In the genomic region with DNA sequence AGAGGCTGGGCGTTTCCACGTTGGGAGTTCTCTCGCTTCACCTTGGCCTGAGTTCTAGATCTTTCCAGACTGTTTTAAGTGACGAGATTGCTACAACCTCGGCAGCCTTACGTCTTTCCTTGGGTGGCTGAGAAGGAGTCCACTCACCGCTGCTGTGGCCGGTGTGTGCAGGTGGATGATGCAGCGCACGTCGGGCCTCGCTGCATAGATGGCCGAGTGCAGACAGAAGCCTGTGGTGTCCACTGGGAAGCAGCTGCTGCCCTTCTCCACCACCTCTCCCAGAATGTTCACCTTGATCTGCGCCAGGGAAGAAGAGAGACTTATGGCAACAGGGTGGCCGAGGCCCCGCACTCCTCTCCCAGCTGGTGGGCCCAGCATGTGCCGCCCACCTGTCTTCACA, we compare ENCODE assay signal across 25 cellular contexts.
A peak's percentile ranks its signal among the peaks of the same experiment; 100 is the strongest.
DNase-seq lines count a peak whose midpoint lies in the region; ATAC-seq and TF ChIP-seq lines count a peak whose summit lies in the region.
"Had no signal": no experiment of that assay in that cellular context is flagged by ENCODE, and none has a peak within 500 bp of the region (broad histone marks: within the 10 kb centered on the region; RNA-seq: fewer than 3 reads in every experiment).

No MANE protein-coding gene starts in this region.

- DNase-seq in cardiac septum (ENCODE audit: low spot score) (peak; percentile 65), Right ventricle myocardium superior (no peak), ecto neural progenitor cell (ENCODE audit: low spot score) (peak; percentile 3), mesenteric fat pad (ENCODE audit: low spot score) (peak; percentile 35), upper lobe of right lung (peak; percentile 39), NCI-H226 (no peak), NCI-H1694 treated with DMSO at 0.1 percent for 48 hours (lab: John Stamatoyannopoulos, UW) (no peak), H4 (ENCODE audit: low spot score) (no peak)
- DNase-seq: CD8-positive, alpha-beta memory T cell; DMS 273 treated with DMSO at 0.1 percent for 48 hours; DMS79; GOT3; Kasumi-1; MV-4-11; NCI-H1105; NCI-H1436 treated with DMSO at 0.1 percent for 48 hours; NCI-H1930; NCI-H2107; NCI-H446; NCI-H526 treated with DMSO at 0.1 percent for 48 hours; PC-9; SHP77 had no signal

- no peaks in the 10 kb centered on the region for H3K36me3 ChIP-seq in upper lobe of right lung

- H3K9me3 ChIP-seq in upper lobe of right lung = no peaks in the 10 kb centered on the region

- intact Hi-C loops in cardiac septum (cut with DNase I) = no loop called here
- intact Hi-C loops in Right ventricle myocardium superior (cut with DNase I) = no loop called here
- intact Hi-C loops in upper lobe of right lung (cut with DNase I) = no loop called here

- TF ChIP-seq CTCF in upper lobe of right lung (IDR thresholded peaks at IDR 0.05) = no peak

- no peaks in the 10 kb centered on the region for H3K4me1 ChIP-seq in upper lobe of right lung

- no peak overlapping the region for H3K27ac ChIP-seq in upper lobe of right lung
- H3K27ac ChIP-seq: C4-2B, PC-9 had no signal

- ATAC-seq in Right ventricle myocardium superior (ENCODE audit: poor library complexity) (no peak), upper lobe of right lung (no peak)
- ATAC-seq: HCT116, K562 had no signal

- no peaks in the 10 kb centered on the region for H3K27me3 ChIP-seq in upper lobe of right lung

- no peak overlapping the region for H3K4me3 ChIP-seq in upper lobe of right lung
- H3K4me3 ChIP-seq: K562, PC-9 had no signal

Comparison
In these comparisons a context has a peak if more than half of its experiments do, and no peak if none do; other contexts are left out.
1. DNase-seq: peak in cardiac septum (single experiment), ecto neural progenitor cell (single experiment), mesenteric fat pad (single experiment) and upper lobe of right lung (single experiment); none in Right ventricle myocardium superior (single experiment), NCI-H226 (single experiment), NCI-H1694 treated with DMSO at 0.1 percent for 48 hours (single experiment) and H4 (single experiment).